ENCODE assay signal across 7 cellular contexts in the genomic region with DNA sequence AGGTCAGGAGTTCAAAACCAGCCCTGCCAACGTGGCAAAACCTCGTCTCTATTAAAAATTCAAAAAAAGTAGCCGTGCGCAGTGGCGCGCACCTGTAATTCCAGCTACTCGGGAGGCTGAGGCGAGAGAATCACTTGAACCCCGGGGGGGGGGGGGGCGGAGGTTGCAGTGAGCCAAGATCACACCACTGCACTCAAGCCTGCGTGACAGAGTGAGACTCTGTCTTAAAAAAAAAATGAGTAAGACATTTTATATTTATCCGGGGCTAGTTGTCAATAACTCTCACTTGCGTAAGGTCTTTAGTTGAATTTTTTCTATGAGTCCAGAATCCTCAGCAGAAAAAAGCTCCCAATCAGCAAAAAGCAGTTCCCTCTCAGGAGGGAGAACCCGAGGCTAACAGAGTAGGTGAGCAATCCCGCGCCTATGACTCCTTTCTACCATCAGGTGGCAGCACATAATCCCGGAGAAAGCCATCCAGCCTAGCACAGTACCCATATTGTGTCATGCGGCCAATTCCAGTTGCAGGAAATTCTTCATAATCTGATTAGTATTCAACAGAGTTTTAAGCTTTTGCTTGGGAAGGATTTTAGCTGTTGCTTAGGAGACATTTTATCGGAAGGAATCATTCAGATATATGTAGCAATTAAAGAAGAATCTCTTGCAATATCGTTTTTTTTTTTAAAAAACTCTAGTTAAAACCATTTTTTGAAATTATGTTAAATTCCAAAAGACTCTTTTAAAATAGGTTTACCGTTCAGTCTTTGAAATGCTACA. TPM values are rescaled to one million over a fixed set of nuclear protein-coding genes. Genes with fewer than 3 reads are reported as not detected.
DNase-seq lines count a peak whose midpoint lies in the region; ATAC-seq and TF ChIP-seq lines count a peak whose summit lies in the region.

No MANE protein-coding gene starts in this region.

- peaks cover 0 to 34% (median 0%) of the 10 kb centered on the region in 12 donors for H3K4me1 ChIP-seq in heart left ventricle

- H3K27me3 Mint-ChIP-seq in activated naive CD8-positive, alpha-beta T cell treated with anti-CD3 and anti-CD28 coated beads, Interleukin-2, amount 50 U/mL, for 24 hours = peaks cover 10% of the 10 kb centered on the region

- DNase-seq in NCI-H1105 (lab: John Stamatoyannopoulos, UW) (peak; percentile 38), SW 1271 (lab: John Stamatoyannopoulos, UW) (peak; percentile 22 to 76), heart left ventricle (peak; percentile 61 to 77 (median 67)), renal cortical epithelial cell (ENCODE audit: low read depth) (peak; percentile 76)
- peak; percentile 63 for DNase-seq in activated naive CD8-positive, alpha-beta T cell treated with anti-CD3 and anti-CD28 coated beads, Interleukin-2, amount 50 U/mL, for 24 hours

- no peaks in the 10 kb centered on the region for H3K36me3 ChIP-seq in heart left ventricle

- intact Hi-C loops in heart left ventricle (cut with DNase I) = loop anchor here in 7 of 10 donors (1.0 to 10.0 kb wide), 4 partner anchors 70 to 79 kb away; no protein-coding TSS in a partner anchor

- ATAC-seq in GM18498 (IDR thresholded peaks at IDR 0.05; ENCODE audit: unreplicated experiment) (peak; percentile 99), HG02759 (IDR thresholded peaks at IDR 0.05; ENCODE audit: unreplicated experiment) (peak; percentile 99), heart left ventricle (peak; percentile 90 to 98 (median 96))
- peak; percentile 96 for ATAC-seq in activated naive CD8-positive, alpha-beta T cell treated with anti-CD3 and anti-CD28 coated beads, Interleukin-2, amount 50 U/mL, for 24 hours

- peak; percentile 79 to 93 (median 87) for TF ChIP-seq CTCF in heart left ventricle (IDR thresholded peaks at IDR 0.05)

- H3K27me3 ChIP-seq in heart left ventricle = peaks cover 0 to 5% (median 0%) of the 10 kb centered on the region in 9 donors

- no peak overlapping the region for H3K4me3 ChIP-seq in heart left ventricle

- H3K27ac Mint-ChIP-seq in activated naive CD8-positive, alpha-beta T cell treated with anti-CD3 and anti-CD28 coated beads, Interleukin-2, amount 50 U/mL, for 24 hours = no peak overlapping the region

- no peaks in the 10 kb centered on the region for H3K9me3 Mint-ChIP-seq in activated naive CD8-positive, alpha-beta T cell treated with anti-CD3 and anti-CD28 coated beads, Interleukin-2, amount 50 U/mL, for 24 hours

- whole genome bisulfite sequencing in heart left ventricle, 4 donors = 39 to 43% (median 42%) methylated on average over 20 to 21 of the region's 21 CpGs

- H3K4me1 Mint-ChIP-seq in activated naive CD8-positive, alpha-beta T cell treated with anti-CD3 and anti-CD28 coated beads, Interleukin-2, amount 50 U/mL, for 24 hours = peaks cover 1% of the 10 kb centered on the region

- no peaks in the 10 kb centered on the region for H3K9me3 ChIP-seq in heart left ventricle

- no peaks in the 10 kb centered on the region for H3K36me3 Mint-ChIP-seq in activated naive CD8-positive, alpha-beta T cell treated with anti-CD3 and anti-CD28 coated beads, Interleukin-2, amount 50 U/mL, for 24 hours (ENCODE audit: low read depth)

- no peak for TF ChIP-seq POLR2A in heart left ventricle (IDR thresholded peaks at IDR 0.05)

- H3K27ac ChIP-seq in heart left ventricle = no peak overlapping the region

- H3K4me3 Mint-ChIP-seq in activated naive CD8-positive, alpha-beta T cell treated with anti-CD3 and anti-CD28 coated beads, Interleukin-2, amount 50 U/mL, for 24 hours = no peak overlapping the region

RNA-seq across cellular contexts. Expression of gene CRYGA, which starts 11.9 kb away (rescaled TPM):
- total RNA-seq in heart left ventricle (not detected), renal cortical epithelial cell (not detected in 2 replicates)
- not detected for polyA plus RNA-seq in heart left ventricle

RNA-seq across cellular contexts. Expression of gene C2orf80, which starts 14.6 kb away (rescaled TPM):
- not detected for total RNA-seq in heart left ventricle
- not detected for polyA plus RNA-seq in heart left ventricle
- not detected in 2 replicates for total RNA-seq in renal cortical epithelial cell

RNA-seq across cellular contexts. Expression of gene CRYGB, which starts 29.3 kb away (rescaled TPM):
- not detected for total RNA-seq in heart left ventricle
- polyA plus RNA-seq in heart left ventricle = not detected
- total RNA-seq in renal cortical epithelial cell = not detected in 2 replicates

RNA-seq across cellular contexts. Expression of gene CRYGC, which starts 45.6 kb away (rescaled TPM):
- total RNA-seq in heart left ventricle (not detected), renal cortical epithelial cell (not detected in 2 replicates)
- polyA plus RNA-seq in heart left ventricle = not detected

RNA-seq across cellular contexts. Expression of gene CRYGD, which starts 50.9 kb away (rescaled TPM):
- not detected for total RNA-seq in heart left ventricle
- polyA plus RNA-seq in heart left ventricle = not detected
- not detected in 2 replicates for total RNA-seq in renal cortical epithelial cell
